24 cellular contexts compared by ENCODE assay signal in genomic region chr3:64594129-64594528, GRCh38.
A peak's percentile ranks its signal among the peaks of the same experiment; 100 is the strongest.
DNase-seq lines count a peak whose midpoint lies in the region; ATAC-seq and TF ChIP-seq lines count a peak whose summit lies in the region.
"Had no signal": no experiment of that assay in that cellular context is flagged by ENCODE, and none has a peak within 500 bp of the region (broad histone marks: within the 10 kb centered on the region; RNA-seq: fewer than 3 reads in every experiment).

No MANE protein-coding gene starts in this region.

- 53 to 72% methylated on average over 9 of the region's 9 CpGs for WGBS in aorta, 2 donors
- 86% methylated on average over 9 of the region's 9 CpGs for WGBS in prostate gland

- no peaks in the 10 kb centered on the region for H3K9me3 ChIP-seq in left ventricle myocardium inferior (replicated peaks)
- no peaks in the 10 kb centered on the region for H3K9me3 ChIP-seq in aorta (ENCODE audit: control insufficient read depth, low read length)
- no peaks in the 10 kb centered on the region for H3K9me3 ChIP-seq in prostate gland
- H3K9me3 ChIP-seq: Caco-2 had no signal

- H3K27ac ChIP-seq in left ventricle myocardium inferior (replicated peaks) (peak overlapping the region; percentile 70), aorta (ENCODE audit: low read depth in 1 of 2, low read length in 2 of 2) (no peak overlapping the region), prostate gland (no peak overlapping the region)
- H3K27ac ChIP-seq: 22Rv1, C4-2B had no signal

- H3K4me3 ChIP-seq in left ventricle myocardium inferior = no peak overlapping the region
- H3K4me3 ChIP-seq in aorta (ENCODE audit: low read length in 2 of 2) = no peak overlapping the region
- H3K4me3 ChIP-seq in prostate gland = no peak overlapping the region

- H3K36me3 ChIP-seq in left ventricle myocardium inferior = peaks cover 44% of the 10 kb centered on the region
- no peaks in the 10 kb centered on the region for H3K36me3 ChIP-seq in aorta (ENCODE audit: control insufficient read depth in 1 of 2, insufficient read depth in 2 of 2, low read length in 1 of 2)
- H3K36me3 ChIP-seq in prostate gland = no peaks in the 10 kb centered on the region

- intact Hi-C loops in Right ventricle myocardium inferior (cut with DNase I) (no loop called here), cardiac septum (cut with DNase I) (no loop called here), left ventricle myocardium inferior (cut with micrococcal nuclease) (no loop called here), posterior vena cava (cut with DNase I) (no loop called here), aorta (cut with DNase I) (no loop called here), prostate gland (cut with DNase I) (no loop called here)

- no peak for TF ChIP-seq CTCF in left ventricle myocardium inferior (IDR thresholded peaks at IDR 0.05; ENCODE audit: borderline replicate concordance)
- TF ChIP-seq CTCF in prostate gland (IDR thresholded peaks at IDR 0.05) = no peak

- peaks cover 23% of the 10 kb centered on the region for H3K4me1 ChIP-seq in left ventricle myocardium inferior
- peaks cover 2% of the 10 kb centered on the region in 2 donors for H3K4me1 ChIP-seq in aorta (ENCODE audit: control insufficient read depth in 1 of 2, insufficient read depth in 2 of 2, low read length in 2 of 2)
- H3K4me1 ChIP-seq in prostate gland (replicated peaks) = no peaks in the 10 kb centered on the region
- H3K4me1 ChIP-seq: Caco-2 had no signal

- ATAC-seq in Right ventricle myocardium inferior = peak; percentile 56
- ATAC-seq in aorta (ENCODE audit: low FRiP score) = peak; percentile 66
- ATAC-seq: CD8-positive, alpha-beta T cell; HepG2 had no signal

- no peak for TF ChIP-seq POLR2A in prostate gland (IDR thresholded peaks at IDR 0.05)

- H3K27me3 ChIP-seq in left ventricle myocardium inferior (ENCODE audit: low read depth) (no peaks in the 10 kb centered on the region), aorta (ENCODE audit: control insufficient read depth in 1 of 2, insufficient read depth in 2 of 2, low read length in 1 of 2) (no peaks in the 10 kb centered on the region), prostate gland (replicated peaks; ENCODE audit: insufficient read depth) (no peaks in the 10 kb centered on the region)

- DNase-seq in Right ventricle myocardium inferior (ENCODE audit: missing footprints) (peak; percentile 76), cardiac septum (ENCODE audit: low spot score) (no peak), left ventricle myocardium inferior (peak; percentile 56), posterior vena cava (ENCODE audit: low spot score) (peak; percentile 82), aorta (peak in 1 of 2 donors; percentile 49), SKM-1 treated with dmso at 0.1 percent for 144 hours (lab: John Stamatoyannopoulos, UW; ENCODE audit: unreplicated experiment) (no peak), prostate gland (ENCODE audit: low spot score) (no peak)
- no peak for DNase-seq in stimulated activated CD8-positive, alpha-beta memory T cell treated with anti-CD3 and anti-CD28 coated beads, Interleukin-4, amount 100 ng/mL, for 48 hours
- DNase-seq: Caco-2; CD8-positive, alpha-beta T cell; DMS79; EL; GDM1; Kasumi-1; NCI-H1092 treated with DMSO at 0.1 percent for 48 hours; NCI-H1436; NCI-H187 treated with DMSO at 0.1 percent for 48 hours; NCI-H2107; NCI-H446 treated with DMSO at 0.1 percent for 48 hours; RPMI8226; SHP77 treated with DMSO at 0.1 percent for 48 hours had no signal

Comparison
In these comparisons a context has a peak if more than half of its experiments do, and no peak if none do; other contexts are left out.
1. DNase-seq: peak in Right ventricle myocardium inferior (single experiment), left ventricle myocardium inferior (single experiment) and posterior vena cava (single experiment); none in cardiac septum (single experiment), SKM-1 treated with dmso at 0.1 percent for 144 hours (single experiment), prostate gland (single experiment) and stimulated activated CD8-positive, alpha-beta memory T cell treated with anti-CD3 and anti-CD28 coated beads, Interleukin-4, amount 100 ng/mL, for 48 hours (single experiment).